In the genomic region with DNA sequence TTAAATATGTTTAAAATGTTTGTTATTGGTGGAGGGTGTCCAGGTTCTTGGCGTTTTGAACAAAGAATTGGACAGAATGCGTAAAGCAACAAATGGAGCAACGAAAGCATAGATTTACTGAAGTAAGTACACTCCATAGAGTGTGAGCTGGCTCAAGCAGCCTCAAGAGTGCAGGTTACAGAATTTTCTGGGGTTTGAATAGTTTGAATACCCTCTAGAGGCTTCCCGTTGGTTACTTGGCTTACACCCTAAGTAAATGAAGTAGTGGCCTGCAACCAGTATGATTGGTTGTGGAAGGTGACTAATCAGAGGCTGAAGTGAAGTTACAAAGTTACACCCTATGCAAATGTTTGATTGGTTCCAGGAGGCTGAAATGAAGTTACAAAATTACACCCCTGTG, we compare ENCODE assay signal across 32 cellular contexts. TPM values are rescaled to one million over a fixed set of nuclear protein-coding genes. Genes with fewer than 3 reads are reported as not detected.
"Had no signal": no experiment of that assay in that cellular context is flagged by ENCODE, and none has a peak within 500 bp of the region (broad histone marks: within the 10 kb centered on the region; RNA-seq: fewer than 3 reads in every experiment).

No MANE protein-coding gene starts in this region.

- FAIRE-seq: astrocyte had no signal

- ATAC-seq: activated CD4-positive, CD25-positive, alpha-beta regulatory T cell treated with anti-CD3 and anti-CD28 coated beads, Interleukin-2, amount 50 U/mL, for 24 hours; activated CD8-positive, alpha-beta T cell treated with anti-CD3 and anti-CD28 coated beads for 36 hours; activated T-cell treated with anti-CD3 and anti-CD28 coated beads, Interleukin-2, amount 50 U/mL, for 4 hours; activated T-helper 17 cell treated with anti-CD3 and anti-CD28 coated beads, Interleukin-2, amount 50 U/mL, for 72 hours; foreskin keratinocyte; gastrocnemius medialis; heart left ventricle had no signal

- H3K9me3 ChIP-seq: colonic mucosa, esophagus muscularis mucosa, gastrocnemius medialis, heart left ventricle had no signal

- DNase-seq: activated B cell treated with CpG ODN at 0.5 μM for 24 hours; activated CD4-positive, alpha-beta T cell treated with anti-CD3 and anti-CD28 coated beads for 48 hours; activated CD4-positive, alpha-beta T cell treated with anti-CD3 and anti-CD28 coated beads, Interleukin-2, amount 50 U/mL, for 1 hour; activated CD4-positive, alpha-beta T cell treated with anti-CD3 and anti-CD28 coated beads, Interleukin-2, amount 50 U/mL, for 48 hours; activated CD8-positive, alpha-beta memory T cell treated with anti-CD3 and anti-CD28 coated beads for 24 hours; activated CD8-positive, alpha-beta T cell treated with anti-CD3 and anti-CD28 coated beads for 36 hours; activated effector memory CD4-positive, alpha-beta T cell treated with Interleukin-2 at 50 U/mL for 16 hours; activated gamma-delta T cell treated with Interleukin-2 at 50 U/mL for 16 hours; activated naive CD4-positive, alpha-beta T cell treated with anti-CD3 and anti-CD28 coated beads, Interleukin-2, amount 50 U/mL, for 16 hours; activated naive CD4-positive, alpha-beta T cell treated with Interleukin-2 at 50 U/mL for 16 hours; activated T-cell treated with anti-CD3 and anti-CD28 coated beads, Interleukin-2, amount 50 U/mL, for 4 hours; amniotic stem cell; anterior cingulate cortex; brain microvascular endothelial cell; caudate nucleus; colonic mucosa; dorsolateral prefrontal cortex; effector memory CD4-positive, alpha-beta T cell; endodermal cell; foreskin keratinocyte; gastrocnemius medialis; glutamatergic neuron; heart left ventricle; T-helper 2 cell; WERI-Rb-1 had no signal

- H3K36me3 ChIP-seq: brain microvascular endothelial cell, colonic mucosa, esophagus muscularis mucosa, gastrocnemius medialis, WERI-Rb-1 had no signal

- H3K4me3 ChIP-seq: colonic mucosa, dorsolateral prefrontal cortex, esophagus muscularis mucosa, gastrocnemius medialis, heart left ventricle had no signal

- H3K27me3 ChIP-seq: brain microvascular endothelial cell, colonic mucosa, dorsolateral prefrontal cortex, esophagus muscularis mucosa, foreskin keratinocyte, gastrocnemius medialis, heart left ventricle had no signal

- H3K4me1 ChIP-seq: colonic mucosa, esophagus muscularis mucosa, foreskin keratinocyte, gastrocnemius medialis, heart left ventricle had no signal

- H3K27ac ChIP-seq: brain microvascular endothelial cell, colonic mucosa, dorsolateral prefrontal cortex, esophagus muscularis mucosa, foreskin keratinocyte, gastrocnemius medialis, heart left ventricle, WERI-Rb-1 had no signal

RNA-seq across cellular contexts. Expression of a gene that starts 46.3 kb away (rescaled TPM):
- total RNA-seq: activated B cell treated with CpG ODN at 0.5 μM for 24 hours; activated CD8-positive, alpha-beta T cell treated with anti-CD3 and anti-CD28 coated beads for 36 hours; activated T-cell treated with anti-CD3 and anti-CD28 coated beads, Interleukin-2, amount 50 U/mL, for 4 hours; activated T-helper 17 cell treated with anti-CD3 and anti-CD28 coated beads, Interleukin-2, amount 50 U/mL, for 72 hours; astrocyte; chondrocyte; endodermal cell; epithelial cell of proximal tubule; esophagus muscularis mucosa; foreskin keratinocyte; gastrocnemius medialis; heart left ventricle; T-helper 1 cell treated with Interleukin-12 subunit alpha and Interleukin-12 subunit beta and Interleukin-4 antibody, amounts not matched to agents 30 ng/mL and 1 ng/mL, for 36 hours had no signal
